In the genomic region with DNA sequence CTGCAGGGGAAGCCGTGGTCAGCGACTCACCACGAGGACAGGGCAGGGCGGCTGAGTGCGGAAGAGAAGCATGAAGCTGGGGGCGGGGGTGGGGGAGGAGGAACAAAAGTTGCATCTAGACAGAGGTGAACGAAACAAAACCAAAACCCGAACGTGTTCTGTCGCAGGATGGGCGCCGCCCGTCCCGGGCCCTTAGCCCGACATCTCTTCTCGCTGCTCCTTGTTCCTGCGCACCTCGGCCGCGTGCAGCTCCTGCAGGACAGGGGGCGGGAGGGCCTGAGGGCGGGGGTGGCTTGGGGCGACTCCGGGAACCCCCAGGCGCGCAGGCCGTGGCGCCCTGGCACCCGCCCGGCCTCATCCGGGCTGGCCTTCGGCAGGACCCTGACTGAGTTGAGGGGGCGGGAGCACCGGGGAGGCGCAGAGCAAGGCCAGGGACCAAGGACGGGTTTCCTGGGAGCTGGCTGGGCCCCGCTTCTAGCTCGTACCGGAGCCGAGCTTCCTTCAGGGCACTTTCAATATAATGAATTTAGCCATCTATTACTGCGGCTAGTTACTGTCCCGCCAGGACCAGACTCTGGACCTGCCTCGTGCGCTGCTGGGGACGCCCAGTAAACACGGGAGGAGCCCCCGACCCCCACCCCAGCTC, we compare ENCODE assay signal across 1 cellular context.
TF ChIP-seq lines count a peak whose summit lies in the region.

No MANE protein-coding gene starts in this region.

TF ChIP-seq in H1, 55 proteins besides CTCF, POLR2A, EP300 and RAD21:
- TF ChIP-seq KDM1A (IDR thresholded peaks at IDR 0.05; ENCODE audit: borderline replicate concordance, low read length): no peak
TF ChIP-seq in H1: peak in this region for 0.
